ENCODE assay signal across 26 cellular contexts in genomic region chr18:57505231-57505630, GRCh38.
"Had no signal": no experiment of that assay in that cellular context is flagged by ENCODE, and none has a peak within 500 bp of the region (broad histone marks: within the 10 kb centered on the region; RNA-seq: fewer than 3 reads in every experiment).

No MANE protein-coding gene starts in this region.

- H3K4me3 ChIP-seq: stomach, suprapubic skin, testis, thoracic aorta, thyroid gland, tibial artery, tibial nerve, transverse colon, upper lobe of left lung, upper lobe of right lung, uterus, vagina had no signal

- H3K36me3 ChIP-seq: stomach, suprapubic skin, thoracic aorta, thyroid gland, tibial artery, tibial nerve, transverse colon, upper lobe of left lung, upper lobe of right lung, uterus, vagina had no signal

- H3K4me1 ChIP-seq: stomach, suprapubic skin, testis, thyroid gland, tibial nerve, transverse colon, upper lobe of left lung, upper lobe of right lung, uterus, vagina had no signal

- ATAC-seq: stimulated activated effector memory CD8-positive, alpha-beta T cell treated with anti-CD3 and anti-CD28 coated beads, Interleukin-12 subunit alpha, Interleukin-12 subunit beta, amount 100 ng/mL, for 72 hours; stimulated activated memory B cell treated with anti-CD40 and anti-IgM and Interleukin-4, amounts not matched to agents 10 μg/mL and 1 μg/mL and 100 μg/mL, for 72 hours; stimulated activated naive B cell treated with anti-CD40 and anti-IgM and Interleukin-4, amounts not matched to agents 10 μg/mL and 1 μg/mL and 100 μg/mL, for 72 hours; stimulated activated naive CD8-positive, alpha-beta T cell treated with anti-CD3 and anti-CD28 coated beads, Interleukin-15, amount 100 ng/mL, for 72 hours; stimulated activated naive CD8-positive, alpha-beta T cell treated with anti-CD3 and anti-CD28 coated beads, Interleukin-15, Interleukin-2, amounts not matched to agents 100 U/mL and 50 U/mL, for 24 hours; upper lobe of right lung had no signal

- DNase-seq: stimulated activated CD4-positive, alpha-beta T cell treated with anti-CD3 and anti-CD28 coated beads, Interleukin-2, amount 100 ng/mL, for 48 hours; stimulated activated CD4-positive, alpha-beta T cell treated with anti-CD3 and anti-CD28 coated beads, Interleukin-4, amount 100 ng/mL, for 1 hour; stimulated activated CD4-positive, alpha-beta T cell treated with anti-CD3 and anti-CD28 coated beads, Interleukin-4, amount 100 ng/mL, for 24 hours; stimulated activated CD4-positive, alpha-beta T cell treated with anti-CD3 and anti-CD28 coated beads, Interleukin-4, amount 100 ng/mL, for 4 hours; stimulated activated CD8-positive, alpha-beta memory T cell treated with anti-CD3 and anti-CD28 coated beads, Interleukin-4, amount 100 ng/mL, for 48 hours; stimulated activated naive B cell treated with anti-CD40 and anti-IgM and Interleukin-4, amounts not matched to agents 10 μg/mL and 1 μg/mL and 100 μg/mL, for 72 hours; stimulated activated naive CD4-positive, alpha-beta T cell; stimulated activated naive CD4-positive, alpha-beta T cell treated with Interleukin-2 at 50 U/mL for 16 hours; stimulated activated naive CD8-positive, alpha-beta T cell treated with anti-CD3 and anti-CD28 coated beads, Interleukin-15, amount 100 ng/mL, for 72 hours; stimulated activated naive CD8-positive, alpha-beta T cell treated with anti-CD3 and anti-CD28 coated beads, Interleukin-15, Interleukin-2, amounts not matched to agents 100 U/mL and 50 U/mL, for 24 hours; stomach; substantia nigra; testis; thyroid gland; tibial artery; transverse colon; trophoblast cell; upper lobe of left lung; upper lobe of right lung; uterus had no signal

- H3K9me3 ChIP-seq: stomach, suprapubic skin, testis, thoracic aorta, thyroid gland, tibial artery, tibial nerve, transverse colon, upper lobe of left lung, upper lobe of right lung, uterus, vagina had no signal

- H3K27me3 ChIP-seq: testis, thyroid gland, tibial artery, tibial nerve, upper lobe of left lung, upper lobe of right lung, uterus, vagina had no signal

- H3K27ac ChIP-seq: stomach, suprapubic skin, testis, thoracic aorta, thyroid gland, tibial artery, tibial nerve, transverse colon, upper lobe of left lung, upper lobe of right lung, uterus, vagina had no signal
